Comparison of ENCODE assay signal across 30 cellular contexts in genomic region chr5:63306909-63307308, GRCh38.
"Had no signal": no experiment of that assay in that cellular context is flagged by ENCODE, and none has a peak within 500 bp of the region (broad histone marks: within the 10 kb centered on the region; RNA-seq: fewer than 3 reads in every experiment).

No MANE protein-coding gene starts in this region.

- H3K27ac ChIP-seq: body of pancreas, esophagus muscularis mucosa, foreskin keratinocyte, gastrocnemius medialis, heart left ventricle had no signal

- ATAC-seq: activated naive CD4-positive, alpha-beta T cell treated with anti-CD3 and anti-CD28 coated beads, Interleukin-2, amount 50 U/mL, for 72 hours; activated T-cell treated with anti-CD3 and anti-CD28 coated beads, Interleukin-2, amount 50 U/mL, for 72 hours; body of pancreas; effector memory CD8-positive, alpha-beta T cell; foreskin keratinocyte; gastrocnemius medialis; heart left ventricle; WTC11 had no signal

- H3K4me1 ChIP-seq: body of pancreas, esophagus muscularis mucosa, foreskin keratinocyte, gastrocnemius medialis, heart left ventricle had no signal

- H3K4me3 ChIP-seq: body of pancreas, esophagus muscularis mucosa, gastrocnemius medialis, heart left ventricle had no signal

- H3K27me3 ChIP-seq: body of pancreas, esophagus muscularis mucosa, gastrocnemius medialis, heart left ventricle had no signal

- H3K9me3 ChIP-seq: body of pancreas, esophagus muscularis mucosa, gastrocnemius medialis, heart left ventricle had no signal

- DNase-seq: activated CD4-positive, alpha-beta memory T cell treated with anti-CD3 and anti-CD28 coated beads, Interleukin-2, amount 10 ng/mL, durations not matched to agents 7 days and 5 days; activated CD4-positive, alpha-beta T cell treated with anti-CD3 and anti-CD28 coated beads for 1 hour; activated CD4-positive, alpha-beta T cell treated with anti-CD3 and anti-CD28 coated beads for 4 hours; activated CD4-positive, alpha-beta T cell treated with anti-CD3 and anti-CD28 coated beads, Interleukin-2, amount 10 ng/mL, durations not matched to agents 7 days and 5 days; activated CD4-positive, alpha-beta T cell treated with anti-CD3 and anti-CD28 coated beads, Interleukin-2, amount 50 U/mL, for 4 hours; activated CD8-positive, alpha-beta memory T cell treated with anti-CD3 and anti-CD28 coated beads, Interleukin-2, amount 50 U/mL, for 48 hours; activated gamma-delta T cell; activated naive CD4-positive, alpha-beta T cell; activated naive CD4-positive, alpha-beta T cell treated with anti-CD3 and anti-CD28 coated beads, Interleukin-2, amount 10 ng/mL, durations not matched to agents 7 days and 5 days; activated naive CD8-positive, alpha-beta T cell treated with anti-CD3 and anti-CD28 coated beads, Interleukin-2, amount 10 ng/mL, durations not matched to agents 7 days and 5 days; activated T-cell treated with anti-CD3 and anti-CD28 coated beads for 4 hours; activated T-cell treated with anti-CD3 and anti-CD28 coated beads, Interleukin-2, amount 50 U/mL, for 24 hours; activated T-cell treated with anti-CD3 and anti-CD28 coated beads, Interleukin-2, amount 50 U/mL, for 72 hours; amniotic stem cell; anterior cingulate cortex; body of pancreas; caudate nucleus; cortex of kidney; dermis blood vessel endothelial cell; effector CD4-positive, alpha-beta T cell; effector memory CD8-positive, alpha-beta T cell; erythroblast; foreskin keratinocyte; gastrocnemius medialis; glutamatergic neuron; heart left ventricle; T-helper 2 cell had no signal

- H3K36me3 ChIP-seq: esophagus muscularis mucosa, gastrocnemius medialis, heart left ventricle had no signal
